8 cellular contexts compared by ENCODE assay signal in the genomic region with DNA sequence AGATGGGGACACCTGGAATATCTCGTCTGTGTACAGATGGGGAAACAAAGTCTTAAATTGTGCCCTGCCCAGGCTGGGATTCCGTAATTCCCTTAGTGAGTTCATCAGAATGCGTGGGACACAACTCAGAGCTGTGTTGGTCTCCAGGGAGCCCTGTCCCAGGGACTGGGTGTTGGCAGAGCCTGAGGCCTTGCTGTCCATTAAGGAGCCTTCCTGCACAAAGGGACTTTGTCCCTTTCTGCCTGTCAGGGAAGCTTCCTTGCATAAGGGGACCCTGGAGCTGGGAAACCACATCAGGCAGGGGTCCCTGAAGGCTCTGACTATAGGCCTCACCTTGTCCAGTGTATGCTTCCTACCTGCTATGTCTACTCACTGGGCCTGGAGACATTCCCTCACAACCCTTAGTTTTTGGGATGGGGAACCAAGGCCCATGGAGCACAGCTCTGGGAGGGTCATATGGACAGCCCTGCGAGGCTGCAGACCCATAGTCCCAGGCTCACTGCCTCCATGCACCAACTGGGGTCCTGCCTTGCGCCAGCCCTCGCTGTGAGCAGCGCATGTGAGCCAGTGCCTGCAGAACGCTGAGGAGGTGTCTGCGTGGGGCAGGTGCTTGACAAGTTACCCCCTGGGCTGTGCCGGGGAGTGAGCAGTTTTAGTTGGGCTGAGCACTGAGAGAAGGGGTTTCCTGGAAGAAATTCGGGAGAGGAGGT. TPM values are rescaled to one million over a fixed set of nuclear protein-coding genes. Genes with fewer than 3 reads are reported as not detected.
A peak's percentile ranks its signal among the peaks of the same experiment; 100 is the strongest.
DNase-seq lines count a peak whose midpoint lies in the region; ATAC-seq, FAIRE-seq and TF ChIP-seq lines count a peak whose summit lies in the region.

No MANE protein-coding gene starts in this region.

- no peaks in the 10 kb centered on the region for H3K9me3 ChIP-seq in A673 (ENCODE audit: low read depth, low read length, poor library complexity, severe bottlenecking)
- H3K9me3 ChIP-seq in duodenal mucosa (ENCODE audit: control insufficient read depth in 1 of 2, low read length in 2 of 2) = no peaks in the 10 kb centered on the region

- H3K4me1 ChIP-seq in A673 (ENCODE audit: insufficient read depth, low read length, poor library complexity, severe bottlenecking) (peaks cover 20% of the 10 kb centered on the region), duodenal mucosa (ENCODE audit: control insufficient read depth in 1 of 2, insufficient read depth in 2 of 2, low read length in 2 of 2) (peaks cover 45 to 51% of the 10 kb centered on the region in 2 donors)

- H3K27ac Mint-ChIP-seq in naive thymus-derived CD8-positive, alpha-beta T cell = peak overlapping the region; percentile 86 to 96 (median 92)

- no peaks in the 10 kb centered on the region for H3K27me3 ChIP-seq in A673 (replicated peaks; ENCODE audit: insufficient read depth, low read depth, low read length, poor library complexity)
- H3K27me3 ChIP-seq in duodenal mucosa (ENCODE audit: control insufficient read depth in 1 of 2, insufficient read depth in 2 of 2, low read length in 2 of 2) = no peaks in the 10 kb centered on the region

- peaks cover 37 to 72% (median 68%) of the 10 kb centered on the region in 4 donors for H3K4me1 Mint-ChIP-seq in naive thymus-derived CD8-positive, alpha-beta T cell

- BruUV-seq in A673 (replicated peaks; lab: Mats Ljungman, UMichigan) = no TSS peak

- H3K27ac ChIP-seq in A673 (ENCODE audit: low read depth, low read length, poor library complexity, severe bottlenecking) (no peak overlapping the region), duodenal mucosa (ENCODE audit: low read depth, low read length) (peak overlapping the region; percentile 34)

- peaks cover 0 to 5% (median 0%) of the 10 kb centered on the region in 3 donors for H3K36me3 Mint-ChIP-seq in naive thymus-derived CD8-positive, alpha-beta T cell

- H3K4me3 Mint-ChIP-seq in naive thymus-derived CD8-positive, alpha-beta T cell = peak overlapping the region; percentile 82 to 94 (median 90)

- H3K4me3 ChIP-seq in A673 (ENCODE audit: low read depth, low read length, poor library complexity, severe bottlenecking) (peak overlapping the region; percentile 98), NB4 (ENCODE audit: low read depth, low read length) (peak overlapping the region; percentile 73), duodenal mucosa (ENCODE audit: low read depth in 1 of 2, low read length in 2 of 2) (peak overlapping the region; percentile 71 to 80)

- CTCF ChIA-PET in A673 (lab: Charles Lee) = interaction anchor here (1.7 kb wide), 1 partner anchor 11 kb away, joined by 7 read pairs; no protein-coding TSS in a partner anchor

- no peak for ATAC-seq in naive thymus-derived CD8-positive, alpha-beta T cell
- no peak for ATAC-seq in GM19463 (IDR thresholded peaks at IDR 0.05; ENCODE audit: unreplicated experiment)

- no peak for FAIRE-seq in H54 (lab: Jason Lieb, UNC)

- TF ChIP-seq CTCF in A673 (conservative IDR thresholded peaks at IDR 0.05; ENCODE audit: low read depth, low read length) (no peak), NB4 (IDR thresholded peaks at IDR 0.05; ENCODE audit: low read depth, low read length) (no peak)

- H3K9me3 Mint-ChIP-seq in naive thymus-derived CD8-positive, alpha-beta T cell = no peaks in the 10 kb centered on the region

- DNase-seq in A673 (ENCODE audit: low spot score) (no peak), NB4 (ENCODE audit: low read depth) (peak; percentile 47), NCI-H345 treated with DMSO at 0.1 percent for 48 hours (lab: John Stamatoyannopoulos, UW; ENCODE audit: unreplicated experiment) (no peak), H54 (ENCODE audit: insufficient read length, low spot score) (no peak), NCI-H1930 (lab: John Stamatoyannopoulos, UW) (no peak)
- DNase-seq in naive thymus-derived CD8-positive, alpha-beta T cell = peak in 3 of 10 donors; percentile 21 to 63 (median 31)

- intact Hi-C loops in A673 (cut with micrococcal nuclease; ENCODE audit: unreplicated experiment) = no loop called here

- H3K27me3 Mint-ChIP-seq in naive thymus-derived CD8-positive, alpha-beta T cell = no peaks in the 10 kb centered on the region

- TF ChIP-seq POLR2A in NB4 (IDR thresholded peaks at IDR 0.05; ENCODE audit: extremely low read depth, insufficient read length) (no peak), H54 (IDR thresholded peaks at IDR 0.05; ENCODE audit: low read depth, low read length) (no peak)

- POLR2A ChIA-PET in A673 (lab: Charles Lee; ENCODE audit: low non-redundant PET) = no interaction called here
- POLR2A ChIA-PET in naive thymus-derived CD8-positive, alpha-beta T cell (lab: Charles Lee) = interaction anchor here (0.7 to 12.1 kb wide), 13 partner anchors 9 to 132 kb away, joined by 3 to 221 read pairs (median 6); partner anchors contain the start of gene NINJ1

- H3K36me3 ChIP-seq in A673 (ENCODE audit: insufficient read depth, low read length, poor library complexity, severe bottlenecking) (no peaks in the 10 kb centered on the region), duodenal mucosa (ENCODE audit: control insufficient read depth in 1 of 2, insufficient read depth in 2 of 2, low read length in 2 of 2) (no peaks in the 10 kb centered on the region)

- H3K9ac ChIP-seq in duodenal mucosa (ENCODE audit: low read depth in 1 of 2, low read length in 2 of 2) = peak overlapping the region; percentile 76 to 81

RNA-seq across cellular contexts. Expression of gene CARD19, which starts 1.6 kb away (rescaled TPM):
- total RNA-seq in A673 (2021) = 12.2 and 16.2 TPM in 2 replicates
- total RNA-seq in naive thymus-derived CD8-positive, alpha-beta T cell = 10 to 100 TPM; 68.9 to 71.2 TPM
- polyA plus RNA-seq in naive thymus-derived CD8-positive, alpha-beta T cell = 10 to 100 TPM; 56.3 to 62.9 (median 56.9) TPM

RNA-seq across cellular contexts. Expression of gene NINJ1, which starts 36.4 kb away (rescaled TPM):
- 9.2 and 13.7 TPM in 2 replicates for total RNA-seq in A673 (2021)
- 10 to 100 TPM; 33.8 to 35.6 TPM for total RNA-seq in naive thymus-derived CD8-positive, alpha-beta T cell
- polyA plus RNA-seq in naive thymus-derived CD8-positive, alpha-beta T cell = 10 to 100 TPM; 78.5 to 97.6 (median 96.0) TPM

RNA-seq across cellular contexts. Expression of gene SUSD3, which starts 39.1 kb away (rescaled TPM):
- not detected in 2 replicates for total RNA-seq in A673 (2021)
- 10 to 100 TPM; 62.1 to 64.0 TPM for total RNA-seq in naive thymus-derived CD8-positive, alpha-beta T cell
- polyA plus RNA-seq in naive thymus-derived CD8-positive, alpha-beta T cell = 100 to 1,000 TPM in 2 of 3 donors, 10 to 100 TPM in 1; 86.7 to 208 (median 145) TPM

Comparison
In these comparisons a context has a peak if more than half of its experiments do, and no peak if none do; other contexts are left out.
1. RNA of gene SUSD3, which starts 39.1 kb away (total RNA-seq): 62.1 to 64.0 TPM in naive thymus-derived CD8-positive, alpha-beta T cell; not detected in A673; every median in the first group is over 10 times any median in the second.
2. Peak in every context shown above with its lines, with median percentiles within 50 percentile points of each other: H3K4me3 ChIP-seq.